1 cellular context compared by ENCODE assay signal in genomic region chr3:69052567-69052898, GRCh38.
TF ChIP-seq lines count a peak whose summit lies in the region.

No MANE protein-coding gene starts in this region.

TF ChIP-seq in A549, 52 proteins besides CTCF, POLR2A, EP300 and RAD21 (continued from another document):
- TF ChIP-seq REST (IDR thresholded peaks at IDR 0.05) = no peak
